In the genomic region with DNA sequence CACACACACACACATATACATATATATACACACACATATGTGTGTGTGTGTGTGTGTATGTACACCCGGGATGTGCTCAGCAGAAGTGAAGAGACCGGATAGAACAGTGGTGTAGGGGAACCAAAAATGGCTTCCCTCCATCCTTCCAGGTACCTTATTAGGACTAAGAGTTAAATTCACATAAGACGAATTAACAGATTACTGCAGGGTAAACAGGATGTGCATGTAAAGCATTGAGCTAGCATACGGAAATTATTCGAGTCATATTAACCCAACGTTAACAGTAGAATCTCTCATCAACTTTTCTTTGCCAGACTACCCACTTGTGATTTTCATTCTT, we compare ENCODE assay signal across 1 cellular context.
TF ChIP-seq lines count a peak whose summit lies in the region.

No MANE protein-coding gene starts in this region.

TF ChIP-seq in HepG2, 621 proteins besides CTCF, POLR2A, EP300 and RAD21:
- TF ChIP-seq ARID2 (CRISPR knock-in tag; IDR thresholded peaks at IDR 0.05; ENCODE audit: borderline replicate concordance) (no peak), SIN3B (IDR thresholded peaks at IDR 0.05; ENCODE audit: low read length) (peak; percentile 36; the same call in 1 of the 2 replicates), ZNF101 (CRISPR knock-in tag; IDR thresholded peaks at IDR 0.05; ENCODE audit: borderline replicate concordance, low read depth) (peak; percentile 4; the same call in 1 of the 2 replicates)
- TF ChIP-seq, protein P1, sequence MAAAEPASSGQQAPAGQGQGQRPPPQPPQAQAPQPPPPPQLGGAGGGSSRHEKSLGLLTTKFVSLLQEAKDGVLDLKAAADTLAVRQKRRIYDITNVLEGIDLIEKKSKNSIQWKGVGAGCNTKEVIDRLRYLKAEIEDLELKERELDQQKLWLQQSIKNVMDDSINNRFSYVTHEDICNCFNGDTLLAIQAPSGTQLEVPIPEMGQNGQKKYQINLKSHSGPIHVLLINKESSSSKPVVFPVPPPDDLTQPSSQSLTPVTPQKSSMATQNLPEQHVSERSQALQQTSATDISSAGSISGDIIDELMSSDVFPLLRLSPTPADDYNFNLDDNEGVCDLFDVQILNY (CRISPR knock-in tag; conservative IDR thresholded peaks at IDR 0.05): no peak
